In genomic region chr13:111639196-111639705, GRCh38 we compare ENCODE assay signal across 19 cellular contexts.
DNase-seq lines count a peak whose midpoint lies in the region; ATAC-seq and TF ChIP-seq lines count a peak whose summit lies in the region.
"Had no signal": no experiment of that assay in that cellular context is flagged by ENCODE, and none has a peak within 500 bp of the region (broad histone marks: within the 10 kb centered on the region; RNA-seq: fewer than 3 reads in every experiment).

No MANE protein-coding gene starts in this region.

- DNase-seq in coronary artery (ENCODE audit: low spot score), result peak; percentile 49
- peak; percentile 26 for DNase-seq in endodermal cell
- DNase-seq in neural crest cell (ENCODE audit: low read depth, low spot score), result no peak
- DNase-seq in COLO829 (ENCODE audit: low spot score), result no peak
- no peak for DNase-seq in C1 segment of cervical spinal cord (lab: John Stamatoyannopoulos, UW)
- no peak for DNase-seq in activated T-cell treated with anti-CD3 and anti-CD28 coated beads for 4 hours
- DNase-seq: 8988T; Caco-2; CD4-positive, alpha-beta memory T cell; DMS153; DND-41; GOT3; H7 had no signal

- peaks cover 5% of the 10 kb centered on the region for H3K27me3 ChIP-seq in endodermal cell (ENCODE audit: control insufficient read depth, insufficient read depth, low read length, poor library complexity, severe bottlenecking)
- H3K27me3 ChIP-seq: BLaER1 had no signal

- H3K4me1 ChIP-seq in endodermal cell (ENCODE audit: control insufficient read depth, insufficient read depth, low read length), result no peaks in the 10 kb centered on the region
- H3K4me1 ChIP-seq: A549, BLaER1, Caco-2 had no signal

- no peaks in the 10 kb centered on the region for H3K9me3 ChIP-seq in endodermal cell (ENCODE audit: control insufficient read depth, low read length)
- H3K9me3 ChIP-seq: A549, BLaER1, Caco-2 had no signal

- 75 to 78% methylated on average over 3 to 10 of the region's 10 CpGs for WGBS in endodermal cell (ENCODE audit: insufficient coverage in 1 of 2, insufficient read length in 1 of 2), 2 experiments

- H3K4me3 ChIP-seq in coronary artery (no peak overlapping the region), endodermal cell (ENCODE audit: low read length) (no peak overlapping the region)
- H3K4me3 ChIP-seq: A549, BLaER1 had no signal

- no peak overlapping the region for H3K27ac Mint-ChIP-seq in endodermal cell
- peak overlapping the region; percentile 27 for H3K27ac Mint-ChIP-seq in neural crest cell (ENCODE audit: unreplicated experiment)
- H3K27ac Mint-ChIP-seq: B cell; CD14-positive monocyte; CD4-positive, alpha-beta memory T cell had no signal

- H3K4me1 Mint-ChIP-seq in endodermal cell (no peaks in the 10 kb centered on the region), neural crest cell (peaks cover 5% of the 10 kb centered on the region)
- H3K4me1 Mint-ChIP-seq: B cell; CD14-positive monocyte; CD4-positive, alpha-beta memory T cell had no signal

- H3K36me3 ChIP-seq in endodermal cell (ENCODE audit: control insufficient read depth, insufficient read depth, low read length), result no peaks in the 10 kb centered on the region
- H3K36me3 ChIP-seq: BLaER1 had no signal

- H3K9me3 Mint-ChIP-seq in endodermal cell (no peaks in the 10 kb centered on the region), neural crest cell (no peaks in the 10 kb centered on the region)
- H3K9me3 Mint-ChIP-seq: CD4-positive, alpha-beta memory T cell had no signal

- H3K27me3 Mint-ChIP-seq in endodermal cell (ENCODE audit: insufficient read depth) (peaks cover 32% of the 10 kb centered on the region), neural crest cell (ENCODE audit: low read depth) (no peaks in the 10 kb centered on the region)
- H3K27me3 Mint-ChIP-seq: B cell; CD4-positive, alpha-beta memory T cell had no signal

- H3K27ac ChIP-seq in coronary artery (no peak overlapping the region), endodermal cell (ENCODE audit: low read depth, low read length) (no peak overlapping the region)
- H3K27ac ChIP-seq: A549, BLaER1 had no signal

- no peak overlapping the region for H3K9ac ChIP-seq in endodermal cell (ENCODE audit: extremely low read depth, low read length, poor library complexity, severe bottlenecking)
- H3K9ac ChIP-seq: BLaER1 had no signal

- no peaks in the 10 kb centered on the region for H3K36me3 Mint-ChIP-seq in endodermal cell (ENCODE audit: low read depth)
- H3K36me3 Mint-ChIP-seq in neural crest cell (ENCODE audit: low read depth), result no peaks in the 10 kb centered on the region
- H3K36me3 Mint-ChIP-seq: CD14-positive monocyte; CD4-positive, alpha-beta memory T cell had no signal

- no peak for TF ChIP-seq CTCF in coronary artery (IDR thresholded peaks at IDR 0.05)
- no peak for TF ChIP-seq CTCF in endodermal cell (conservative IDR thresholded peaks at IDR 0.05)
- TF ChIP-seq CTCF in neural crest cell (conservative IDR thresholded peaks at IDR 0.05), result no peak

- no peak for ATAC-seq in SK-N-SH treated with all-trans-retinoic acid at 6 μM for 48 hours
- ATAC-seq: A549, HCT116 had no signal

- no peak overlapping the region for H3K4me3 Mint-ChIP-seq in endodermal cell
- H3K4me3 Mint-ChIP-seq in neural crest cell, result no peak overlapping the region
- H3K4me3 Mint-ChIP-seq: B cell; CD14-positive monocyte; CD4-positive, alpha-beta memory T cell had no signal

TF ChIP-seq in SK-N-SH treated with all-trans-retinoic acid at 6 μM for 48 hours, 23 proteins besides CTCF, POLR2A, EP300 and RAD21:
- TF ChIP-seq GLIS3 (CRISPR knock-in tag; IDR thresholded peaks at IDR 0.05) (no peak), TSHZ2 (CRISPR knock-in tag; IDR thresholded peaks at IDR 0.05) (no peak), ZC3H10 (CRISPR knock-in tag; IDR thresholded peaks at IDR 0.05) (no peak), CSRNP3 (CRISPR knock-in tag; IDR thresholded peaks at IDR 0.05) (no peak), PPARA (CRISPR knock-in tag; IDR thresholded peaks at IDR 0.05; ENCODE audit: borderline replicate concordance) (no peak), ARNTL (CRISPR knock-in tag; IDR thresholded peaks at IDR 0.05; ENCODE audit: borderline replicate concordance, low read depth) (no peak)

Comparison
In these comparisons a context has a peak if more than half of its experiments do, and no peak if none do; other contexts are left out.
1. DNase-seq: peak in coronary artery (single experiment) and endodermal cell (single experiment); none in neural crest cell (single experiment), COLO829 (single experiment), C1 segment of cervical spinal cord (0 of 14) and activated T-cell treated with anti-CD3 and anti-CD28 coated beads for 4 hours (single experiment).